ENCODE assay signal across 10 cellular contexts in genomic region chr6:16670183-16670582, GRCh38.
DNase-seq lines count a peak whose midpoint lies in the region; ATAC-seq and TF ChIP-seq lines count a peak whose summit lies in the region.
"Had no signal": no experiment of that assay in that cellular context is flagged by ENCODE, and none has a peak within 500 bp of the region (broad histone marks: within the 10 kb centered on the region; RNA-seq: fewer than 3 reads in every experiment).

No MANE protein-coding gene starts in this region.

- peaks cover 67% of the 10 kb centered on the region for H3K4me1 Mint-ChIP-seq in activated CD8-positive, alpha-beta memory T cell treated with anti-CD3 and anti-CD28 coated beads, Interleukin-2, amount 10 ng/mL, durations not matched to agents 7 days and 5 days
- H3K4me1 Mint-ChIP-seq in dendritic cell treated with granulocyte-macrophage colony-stimulating factor and Interleukin-4, amounts not matched to agents 40 ng/mL and 50 ng/mL, for 4 days (ENCODE audit: low read depth): peaks cover 86% of the 10 kb centered on the region

- DNase-seq in activated CD8-positive, alpha-beta memory T cell treated with anti-CD3 and anti-CD28 coated beads, Interleukin-2, amount 10 ng/mL, durations not matched to agents 7 days and 5 days: no peak
- no peak for DNase-seq in activated CD8-positive, alpha-beta memory T cell treated with anti-CD3 and anti-CD28 coated beads, Interleukin-2, amount 50 U/mL, for 4 hours
- DNase-seq in testis (no peak), kidney glomerular epithelial cell (lab: John Stamatoyannopoulos, UW) (no peak), MG63 (no peak)

- peak overlapping the region; percentile 9 to 17 for H3K27ac ChIP-seq in testis
- H3K27ac ChIP-seq: C4-2B, gastrocnemius medialis had no signal

- H3K9me3 ChIP-seq in testis (no peaks in the 10 kb centered on the region), MG63 (no peaks in the 10 kb centered on the region)
- H3K9me3 ChIP-seq: gastrocnemius medialis had no signal

- H3K4me1 ChIP-seq in testis: peaks cover 30% of the 10 kb centered on the region

- H3K27ac Mint-ChIP-seq in activated CD8-positive, alpha-beta memory T cell treated with anti-CD3 and anti-CD28 coated beads, Interleukin-2, amount 10 ng/mL, durations not matched to agents 7 days and 5 days: peak overlapping the region; percentile 97
- H3K27ac Mint-ChIP-seq in dendritic cell treated with granulocyte-macrophage colony-stimulating factor and Interleukin-4, amounts not matched to agents 40 ng/mL and 50 ng/mL, for 4 days: peak overlapping the region; percentile 73

- H3K4me3 ChIP-seq in testis (no peak overlapping the region), MG63 (no peak overlapping the region)
- H3K4me3 ChIP-seq: gastrocnemius medialis had no signal

- CTCF ChIA-PET in activated CD8-positive, alpha-beta memory T cell treated with anti-CD3 and anti-CD28 coated beads, Interleukin-2, amount 10 ng/mL, durations not matched to agents 7 days and 5 days (lab: Charles Lee): interaction anchor here (0.9 to 1.5 kb wide), 4 partner anchors 11 to 136 kb away, joined by 3 to 7 read pairs (median 3); no protein-coding TSS in a partner anchor

- H3K27me3 Mint-ChIP-seq in activated CD8-positive, alpha-beta memory T cell treated with anti-CD3 and anti-CD28 coated beads, Interleukin-2, amount 10 ng/mL, durations not matched to agents 7 days and 5 days: no peaks in the 10 kb centered on the region
- H3K27me3 Mint-ChIP-seq in dendritic cell treated with granulocyte-macrophage colony-stimulating factor and Interleukin-4, amounts not matched to agents 40 ng/mL and 50 ng/mL, for 4 days: no peaks in the 10 kb centered on the region

- intact Hi-C loops in dendritic cell treated with granulocyte-macrophage colony-stimulating factor and Interleukin-4, amounts not matched to agents 40 ng/mL and 50 ng/mL, for 4 days (cut with micrococcal nuclease): loop anchor here (2.0 to 5.0 kb wide), 3 partner anchors 15 to 55 kb away; no protein-coding TSS in a partner anchor
- intact Hi-C loops in testis (cut with DNase I; ENCODE audit: low total_unique reads): no loop called here

- peak overlapping the region; percentile 50 for H3K4me3 Mint-ChIP-seq in activated CD8-positive, alpha-beta memory T cell treated with anti-CD3 and anti-CD28 coated beads, Interleukin-2, amount 10 ng/mL, durations not matched to agents 7 days and 5 days
- H3K4me3 Mint-ChIP-seq in dendritic cell treated with granulocyte-macrophage colony-stimulating factor and Interleukin-4, amounts not matched to agents 40 ng/mL and 50 ng/mL, for 4 days: peak overlapping the region; percentile 38

- H3K9me3 Mint-ChIP-seq in activated CD8-positive, alpha-beta memory T cell treated with anti-CD3 and anti-CD28 coated beads, Interleukin-2, amount 10 ng/mL, durations not matched to agents 7 days and 5 days (ENCODE audit: low read depth): peaks cover 4% of the 10 kb centered on the region
- H3K9me3 Mint-ChIP-seq in dendritic cell treated with granulocyte-macrophage colony-stimulating factor and Interleukin-4, amounts not matched to agents 40 ng/mL and 50 ng/mL, for 4 days: no peaks in the 10 kb centered on the region

- H3K27me3 ChIP-seq in testis (no peaks in the 10 kb centered on the region), MG63 (no peaks in the 10 kb centered on the region)
- H3K27me3 ChIP-seq: gastrocnemius medialis had no signal

- H3K36me3 ChIP-seq in testis (ENCODE audit: low read depth, missing control alignments) (no peaks in the 10 kb centered on the region), MG63 (no peaks in the 10 kb centered on the region)
- H3K36me3 ChIP-seq: gastrocnemius medialis had no signal

- peaks cover 35% of the 10 kb centered on the region for H3K36me3 Mint-ChIP-seq in activated CD8-positive, alpha-beta memory T cell treated with anti-CD3 and anti-CD28 coated beads, Interleukin-2, amount 10 ng/mL, durations not matched to agents 7 days and 5 days
- peaks cover 33% of the 10 kb centered on the region for H3K36me3 Mint-ChIP-seq in dendritic cell treated with granulocyte-macrophage colony-stimulating factor and Interleukin-4, amounts not matched to agents 40 ng/mL and 50 ng/mL, for 4 days (ENCODE audit: low read depth)

- peak; percentile 20 for ATAC-seq in activated CD8-positive, alpha-beta memory T cell treated with anti-CD3 and anti-CD28 coated beads, Interleukin-2, amount 10 ng/mL, durations not matched to agents 7 days and 5 days
- peak; percentile 31 for ATAC-seq in HG03565 (IDR thresholded peaks at IDR 0.05; ENCODE audit: unreplicated experiment)
- ATAC-seq in GM19023 (IDR thresholded peaks at IDR 0.05; ENCODE audit: unreplicated experiment): no peak

- TF ChIP-seq POLR2A in testis (IDR thresholded peaks at IDR 0.05): no peak

- TF ChIP-seq CTCF in testis (IDR thresholded peaks at IDR 0.05): no peak

- WGBS in testis, 2 donors: 56 to 62% methylated on average over 4 of the region's 4 CpGs
